In genomic region chr2:58852905-58853304, GRCh38 we compare ENCODE assay signal across 34 cellular contexts.
"Had no signal": no experiment of that assay in that cellular context is flagged by ENCODE, and none has a peak within 500 bp of the region (broad histone marks: within the 10 kb centered on the region; RNA-seq: fewer than 3 reads in every experiment).

No MANE protein-coding gene starts in this region.

- H3K4me3 ChIP-seq: adrenal gland, ascending aorta, body of pancreas, breast epithelium, cardiac muscle cell had no signal

- H3K27ac ChIP-seq: adrenal gland, ascending aorta, body of pancreas, brain microvascular endothelial cell, breast epithelium, cardiac muscle cell had no signal

- H3K36me3 ChIP-seq: adrenal gland, ascending aorta, brain microvascular endothelial cell, breast epithelium, cardiac muscle cell had no signal

- H3K27me3 ChIP-seq: adrenal gland, ascending aorta, body of pancreas, brain microvascular endothelial cell, breast epithelium, cardiac muscle cell had no signal

- H3K4me1 ChIP-seq: adrenal gland, ascending aorta, body of pancreas, breast epithelium had no signal

- H3K4me3 Mint-ChIP-seq: activated naive CD4-positive, alpha-beta T cell treated with anti-CD3 and anti-CD28 coated beads for 36 hours; activated naive CD4-positive, alpha-beta T cell treated with anti-CD3 and anti-CD28 coated beads, Interleukin-2, amount 10 ng/mL, durations not matched to agents 7 days and 5 days; activated naive CD4-positive, alpha-beta T cell treated with anti-CD3 and anti-CD28 coated beads, Interleukin-2, amount 50 U/mL, for 24 hours; activated naive CD8-positive, alpha-beta T cell; activated naive CD8-positive, alpha-beta T cell treated with anti-CD3 and anti-CD28 coated beads for 36 hours; activated naive CD8-positive, alpha-beta T cell treated with anti-CD3 and anti-CD28 coated beads, Interleukin-2, amount 10 ng/mL, durations not matched to agents 7 days and 5 days; activated naive CD8-positive, alpha-beta T cell treated with anti-CD3 and anti-CD28 coated beads, Interleukin-2, amount 50 U/mL, for 24 hours; activated T-cell treated with anti-CD3 and anti-CD28 coated beads, Interleukin-2, amount 50 U/mL, for 24 hours; activated T-cell treated with anti-CD3 and anti-CD28 coated beads, Interleukin-2, amount 50 U/mL, for 4 hours; activated T-cell treated with anti-CD3 and anti-CD28 coated beads, Interleukin-2, amount 50 U/mL, for 72 hours; activated T-helper 1 cell treated with anti-CD3 and anti-CD28 coated beads, Interleukin-12 subunit alpha, Interleukin-12 subunit beta, Interleukin-2, Interleukin-4 antibody, amounts not matched to agents 30 ng/mL and 10 ng/mL and 1 ng/mL, durations not matched to agents 14 hours and 24 hours and 36 hours; activated T-helper 17 cell treated with anti-CD3 and anti-CD28 coated beads, Interleukin-2, amount 50 U/mL, for 72 hours; central memory CD8-positive, alpha-beta T cell had no signal

- H3K9me3 ChIP-seq: adrenal gland, ascending aorta, body of pancreas had no signal

- H3K27me3 Mint-ChIP-seq: activated naive CD4-positive, alpha-beta T cell treated with anti-CD3 and anti-CD28 coated beads, Interleukin-2, amount 10 ng/mL, durations not matched to agents 7 days and 5 days; activated naive CD4-positive, alpha-beta T cell treated with anti-CD3 and anti-CD28 coated beads, Interleukin-2, amount 50 U/mL, for 24 hours; activated naive CD8-positive, alpha-beta T cell; activated naive CD8-positive, alpha-beta T cell treated with anti-CD3 and anti-CD28 coated beads for 36 hours; activated naive CD8-positive, alpha-beta T cell treated with anti-CD3 and anti-CD28 coated beads, Interleukin-2, amount 10 ng/mL, durations not matched to agents 7 days and 5 days; activated naive CD8-positive, alpha-beta T cell treated with anti-CD3 and anti-CD28 coated beads, Interleukin-2, amount 50 U/mL, for 24 hours; activated T-cell treated with anti-CD3 and anti-CD28 coated beads, Interleukin-2, amount 50 U/mL, for 24 hours; activated T-helper 17 cell treated with anti-CD3 and anti-CD28 coated beads, Interleukin-2, amount 50 U/mL, for 72 hours; brain; central memory CD8-positive, alpha-beta T cell had no signal

- H3K4me1 Mint-ChIP-seq: activated naive CD4-positive, alpha-beta T cell treated with anti-CD3 and anti-CD28 coated beads, Interleukin-2, amount 10 ng/mL, durations not matched to agents 7 days and 5 days; activated naive CD4-positive, alpha-beta T cell treated with anti-CD3 and anti-CD28 coated beads, Interleukin-2, amount 50 U/mL, for 24 hours; activated naive CD8-positive, alpha-beta T cell treated with anti-CD3 and anti-CD28 coated beads for 36 hours; activated naive CD8-positive, alpha-beta T cell treated with anti-CD3 and anti-CD28 coated beads, Interleukin-2, amount 10 ng/mL, durations not matched to agents 7 days and 5 days; activated naive CD8-positive, alpha-beta T cell treated with anti-CD3 and anti-CD28 coated beads, Interleukin-2, amount 50 U/mL, for 24 hours; activated T-helper 17 cell treated with anti-CD3 and anti-CD28 coated beads, Interleukin-2, amount 50 U/mL, for 72 hours; central memory CD8-positive, alpha-beta T cell had no signal

- ATAC-seq: activated naive CD4-positive, alpha-beta T cell treated with anti-CD3 and anti-CD28 coated beads, Interleukin-2, amount 50 U/mL, for 72 hours; activated naive CD8-positive, alpha-beta T cell treated with anti-CD3 and anti-CD28 coated beads, Interleukin-2, amount 50 U/mL, for 24 hours; activated T-cell treated with anti-CD3 and anti-CD28 coated beads, Interleukin-2, amount 50 U/mL, for 4 hours; activated T-cell treated with anti-CD3 and anti-CD28 coated beads, Interleukin-2, amount 50 U/mL, for 72 hours; activated T-helper 17 cell treated with anti-CD3 and anti-CD28 coated beads, Interleukin-2, amount 50 U/mL, for 72 hours; body of pancreas had no signal

- DNase-seq: activated effector memory CD4-positive, alpha-beta T cell treated with anti-CD3 and anti-CD28 coated beads, Interleukin-2, amount 50 U/mL, for 16 hours; activated effector memory CD4-positive, alpha-beta T cell treated with Interleukin-2 at 50 U/mL for 16 hours; activated gamma-delta T cell; activated gamma-delta T cell treated with Interleukin-2 at 50 U/mL for 16 hours; activated naive CD4-positive, alpha-beta T cell; activated naive CD4-positive, alpha-beta T cell treated with anti-CD3 and anti-CD28 coated beads for 36 hours; activated naive CD4-positive, alpha-beta T cell treated with anti-CD3 and anti-CD28 coated beads, Interleukin-2, amount 10 ng/mL, durations not matched to agents 7 days and 5 days; activated naive CD4-positive, alpha-beta T cell treated with anti-CD3 and anti-CD28 coated beads, Interleukin-2, amount 50 U/mL, for 16 hours; activated naive CD4-positive, alpha-beta T cell treated with Interleukin-2 at 50 U/mL for 16 hours; activated naive CD8-positive, alpha-beta T cell treated with anti-CD3 and anti-CD28 coated beads for 36 hours; activated naive CD8-positive, alpha-beta T cell treated with anti-CD3 and anti-CD28 coated beads, Interleukin-2, amount 10 ng/mL, durations not matched to agents 7 days and 5 days; activated naive CD8-positive, alpha-beta T cell treated with anti-CD3 and anti-CD28 coated beads, Interleukin-2, amount 50 U/mL, for 24 hours; activated T-cell treated with anti-CD3 and anti-CD28 coated beads, Interleukin-2, amount 50 U/mL, for 1 hour; activated T-cell treated with anti-CD3 and anti-CD28 coated beads, Interleukin-2, amount 50 U/mL, for 24 hours; activated T-cell treated with anti-CD3 and anti-CD28 coated beads, Interleukin-2, amount 50 U/mL, for 4 hours; activated T-cell treated with anti-CD3 and anti-CD28 coated beads, Interleukin-2, amount 50 U/mL, for 48 hours; activated T-cell treated with anti-CD3 and anti-CD28 coated beads, Interleukin-2, amount 50 U/mL, for 72 hours; adrenal gland; aorta; body of pancreas; brain microvascular endothelial cell; central memory CD4-positive, alpha-beta T cell; cerebellar nuclear complex had no signal

- H3K9me3 Mint-ChIP-seq: activated naive CD4-positive, alpha-beta T cell treated with anti-CD3 and anti-CD28 coated beads, Interleukin-2, amount 10 ng/mL, durations not matched to agents 7 days and 5 days; activated naive CD4-positive, alpha-beta T cell treated with anti-CD3 and anti-CD28 coated beads, Interleukin-2, amount 50 U/mL, for 24 hours; activated naive CD8-positive, alpha-beta T cell treated with anti-CD3 and anti-CD28 coated beads for 36 hours; activated naive CD8-positive, alpha-beta T cell treated with anti-CD3 and anti-CD28 coated beads, Interleukin-2, amount 10 ng/mL, durations not matched to agents 7 days and 5 days; activated T-cell treated with anti-CD3 and anti-CD28 coated beads, Interleukin-2, amount 50 U/mL, for 24 hours; activated T-helper 1 cell treated with anti-CD3 and anti-CD28 coated beads, Interleukin-12 subunit alpha, Interleukin-12 subunit beta, Interleukin-2, Interleukin-4 antibody, amounts not matched to agents 30 ng/mL and 10 ng/mL and 1 ng/mL, durations not matched to agents 14 hours and 24 hours and 36 hours; activated T-helper 2 cell treated with anti-CD3 and anti-CD28 coated beads, Interferon-gamma antibody, Interleukin-2, Interleukin-4, amounts not matched to agents 10 μg/mL and 5 μg/mL and 100 μg/mL, durations not matched to agents 14 hours and 24 hours and 36 hours had no signal

- H3K36me3 Mint-ChIP-seq: activated naive CD4-positive, alpha-beta T cell treated with anti-CD3 and anti-CD28 coated beads, Interleukin-2, amount 10 ng/mL, durations not matched to agents 7 days and 5 days; activated naive CD4-positive, alpha-beta T cell treated with anti-CD3 and anti-CD28 coated beads, Interleukin-2, amount 50 U/mL, for 24 hours; activated naive CD4-positive, alpha-beta T cell treated with anti-CD3 and anti-CD28 coated beads, Interleukin-2, amount 50 U/mL, for 72 hours; activated naive CD8-positive, alpha-beta T cell; activated naive CD8-positive, alpha-beta T cell treated with anti-CD3 and anti-CD28 coated beads for 36 hours; activated naive CD8-positive, alpha-beta T cell treated with anti-CD3 and anti-CD28 coated beads, Interleukin-2, amount 10 ng/mL, durations not matched to agents 7 days and 5 days had no signal

- H3K27ac Mint-ChIP-seq: activated naive CD4-positive, alpha-beta T cell treated with anti-CD3 and anti-CD28 coated beads for 36 hours; activated naive CD4-positive, alpha-beta T cell treated with anti-CD3 and anti-CD28 coated beads, Interleukin-2, amount 10 ng/mL, durations not matched to agents 7 days and 5 days; activated naive CD4-positive, alpha-beta T cell treated with anti-CD3 and anti-CD28 coated beads, Interleukin-2, amount 50 U/mL, for 24 hours; activated naive CD4-positive, alpha-beta T cell treated with anti-CD3 and anti-CD28 coated beads, Interleukin-2, amount 50 U/mL, for 72 hours; activated naive CD8-positive, alpha-beta T cell; activated naive CD8-positive, alpha-beta T cell treated with anti-CD3 and anti-CD28 coated beads for 36 hours; activated naive CD8-positive, alpha-beta T cell treated with anti-CD3 and anti-CD28 coated beads, Interleukin-2, amount 10 ng/mL, durations not matched to agents 7 days and 5 days; activated naive CD8-positive, alpha-beta T cell treated with anti-CD3 and anti-CD28 coated beads, Interleukin-2, amount 50 U/mL, for 24 hours; activated T-cell treated with anti-CD3 and anti-CD28 coated beads, Interleukin-2, amount 50 U/mL, for 24 hours; activated T-cell treated with anti-CD3 and anti-CD28 coated beads, Interleukin-2, amount 50 U/mL, for 72 hours; activated T-helper 1 cell treated with anti-CD3 and anti-CD28 coated beads, Interleukin-12 subunit alpha, Interleukin-12 subunit beta, Interleukin-2, Interleukin-4 antibody, amounts not matched to agents 30 ng/mL and 10 ng/mL and 1 ng/mL, durations not matched to agents 14 hours and 24 hours and 36 hours; activated T-helper 17 cell treated with anti-CD3 and anti-CD28 coated beads, Interleukin-2, amount 50 U/mL, for 72 hours; activated T-helper 2 cell treated with anti-CD3 and anti-CD28 coated beads, Interferon-gamma antibody, Interleukin-2, Interleukin-4, amounts not matched to agents 10 μg/mL and 5 μg/mL and 100 μg/mL, durations not matched to agents 14 hours and 24 hours and 36 hours; brain had no signal
